In genomic region chr17:30697619-30698460, GRCh38 we compare ENCODE assay signal across 8 cellular contexts.
A peak's percentile ranks its signal among the peaks of the same experiment; 100 is the strongest.
DNase-seq lines count a peak whose midpoint lies in the region; TF ChIP-seq lines count a peak whose summit lies in the region.
"Not testable (repeated sequence)": the region's sequence is repeated elsewhere in the genome, so short reads cannot be mapped to it uniquely, and the experiment has no call there.

No MANE protein-coding gene starts in this region.

- H3K4me3 ChIP-seq in BLaER1 (peak overlapping the region; percentile 54), H7 (ENCODE audit: insufficient read depth, low read depth, low read length) (peak overlapping the region; percentile 34; the same call in 1 of the 2 replicates), fibroblast of mammary gland (ENCODE audit: control insufficient read depth, low read depth, low read length) (peak overlapping the region; percentile 44)

- not testable (repeated sequence) for H3K9ac ChIP-seq in BLaER1

- H3K9me3 ChIP-seq in BLaER1, result not testable (repeated sequence)

- H3K4me2 ChIP-seq in BLaER1, result peak overlapping the region; percentile 65

- TF ChIP-seq CTCF in fibroblast of mammary gland (conservative IDR thresholded peaks at IDR 0.05; ENCODE audit: control insufficient read depth, insufficient read depth, low read depth, low read length), result peak; percentile 52

- H3K36me3 ChIP-seq in BLaER1; H7 (replicated peaks; ENCODE audit: control insufficient read depth, insufficient read depth, low read length): not testable (repeated sequence)

- not testable (repeated sequence) for H4K20me1 ChIP-seq in BLaER1

- H3K27ac ChIP-seq in BLaER1, result not testable (repeated sequence)

- peaks cover 21% of the 10 kb centered on the region for H3K4me1 ChIP-seq in BLaER1

- not testable (repeated sequence) for H3K27me3 ChIP-seq in BLaER1; H7 (ENCODE audit: control insufficient read depth, insufficient read depth, low read length)

- peak; percentile 90 for DNase-seq in H7
- DNase-seq in NCI-H1694 (lab: John Stamatoyannopoulos, UW), result peak; percentile 51
- peak; percentile 23 for DNase-seq in SKM-1 treated with dmso at 0.1 percent for 144 hours (lab: John Stamatoyannopoulos, UW; ENCODE audit: unreplicated experiment)
- DNase-seq in activated gamma-delta T cell treated with anti-CD3 and anti-CD28 coated beads, Interleukin-2, amount 50 U/mL, for 16 hours (ENCODE audit: low read depth), result peak; percentile 53
- peak; percentile 43 for DNase-seq in fibroblast of mammary gland (ENCODE audit: low read depth)
- DNase-seq in myocyte (ENCODE audit: low read depth), result peak; percentile 44
- peak; percentile 53 for DNase-seq in stimulated activated CD8-positive, alpha-beta memory T cell treated with anti-CD3 and anti-CD28 coated beads, Interleukin-15, amount 100 ng/mL, for 1 hour (ENCODE audit: low read depth)

Comparison
In these comparisons a context has a peak if more than half of its experiments do, and no peak if none do; other contexts are left out.
1. DNase-seq: peak in every context shown above with its lines; median percentile 90 in H7; 53 in activated gamma-delta T cell treated with anti-CD3 and anti-CD28 coated beads, Interleukin-2, amount 50 U/mL, for 16 hours; 53 in stimulated activated CD8-positive, alpha-beta memory T cell treated with anti-CD3 and anti-CD28 coated beads, Interleukin-15, amount 100 ng/mL, for 1 hour; 51 in NCI-H1694; 44 in myocyte; 43 in fibroblast of mammary gland; 23 in SKM-1 treated with dmso at 0.1 percent for 144 hours.